In genomic region chr17:76672270-76672851, GRCh38 we compare ENCODE assay signal across 8 cellular contexts. TPM values are rescaled to one million over a fixed set of nuclear protein-coding genes. Genes with fewer than 3 reads are reported as not detected.
DNase-seq lines count a peak whose midpoint lies in the region; ATAC-seq and TF ChIP-seq lines count a peak whose summit lies in the region.

No MANE protein-coding gene starts in this region.

- H3K27me3 ChIP-seq in layer of hippocampus (ENCODE audit: control insufficient read depth, insufficient read depth, low read length) (peaks cover 2% of the 10 kb centered on the region), testis (no peaks in the 10 kb centered on the region)

- CTCF ChIA-PET in activated naive CD4-positive, alpha-beta T cell treated with anti-CD3 and anti-CD28 coated beads, Interleukin-2, amount 10 ng/mL, durations not matched to agents 7 days and 5 days (lab: Charles Lee) = interaction anchor here (1.2 to 2.5 kb wide), 5 partner anchors 9 to 214 kb away, joined by 4 to 13 read pairs (median 6); no protein-coding TSS in a partner anchor

- H3K27ac ChIP-seq in layer of hippocampus (ENCODE audit: low read depth, low read length) (peak overlapping the region; percentile 90), testis (peak overlapping the region; percentile 69 to 76)

- H3K27me3 Mint-ChIP-seq in activated naive CD4-positive, alpha-beta T cell treated with anti-CD3 and anti-CD28 coated beads, Interleukin-2, amount 10 ng/mL, durations not matched to agents 7 days and 5 days = peaks cover 17% of the 10 kb centered on the region
- H3K27me3 Mint-ChIP-seq in activated T-helper 2 cell treated with anti-CD3 and anti-CD28 coated beads, Interferon-gamma antibody, Interleukin-2, Interleukin-4, amounts not matched to agents 10 μg/mL and 5 μg/mL and 100 μg/mL, durations not matched to agents 14 hours and 24 hours and 36 hours (ENCODE audit: low read depth) = no peaks in the 10 kb centered on the region

- intact Hi-C loops in activated T-helper 2 cell treated with anti-CD3 and anti-CD28 coated beads, Interferon-gamma antibody, Interleukin-2, Interleukin-4, amounts not matched to agents 10 μg/mL and 5 μg/mL and 100 μg/mL, durations not matched to agents 14 hours and 24 hours and 36 hours (cut with micrococcal nuclease) = no loop called here
- intact Hi-C loops in testis (cut with DNase I; ENCODE audit: low total_unique reads) = no loop called here

- peaks cover 2% of the 10 kb centered on the region for H3K9me3 Mint-ChIP-seq in activated naive CD4-positive, alpha-beta T cell treated with anti-CD3 and anti-CD28 coated beads, Interleukin-2, amount 10 ng/mL, durations not matched to agents 7 days and 5 days
- peaks cover 8% of the 10 kb centered on the region for H3K9me3 Mint-ChIP-seq in activated T-helper 2 cell treated with anti-CD3 and anti-CD28 coated beads, Interferon-gamma antibody, Interleukin-2, Interleukin-4, amounts not matched to agents 10 μg/mL and 5 μg/mL and 100 μg/mL, durations not matched to agents 14 hours and 24 hours and 36 hours

- peaks cover 11% of the 10 kb centered on the region for H3K4me1 ChIP-seq in testis

- no peak for TF ChIP-seq POLR2A in testis (IDR thresholded peaks at IDR 0.05)

- peaks cover 4% of the 10 kb centered on the region for H3K36me3 Mint-ChIP-seq in activated naive CD4-positive, alpha-beta T cell treated with anti-CD3 and anti-CD28 coated beads, Interleukin-2, amount 10 ng/mL, durations not matched to agents 7 days and 5 days
- H3K36me3 Mint-ChIP-seq in activated T-helper 2 cell treated with anti-CD3 and anti-CD28 coated beads, Interferon-gamma antibody, Interleukin-2, Interleukin-4, amounts not matched to agents 10 μg/mL and 5 μg/mL and 100 μg/mL, durations not matched to agents 14 hours and 24 hours and 36 hours (ENCODE audit: low read depth) = peaks cover 6% of the 10 kb centered on the region

- no peak for TF ChIP-seq CTCF in testis (IDR thresholded peaks at IDR 0.05)

- peak overlapping the region; percentile 46 to 71 for H3K4me3 ChIP-seq in testis

- H3K36me3 ChIP-seq in testis (ENCODE audit: low read depth, missing control alignments) = no peaks in the 10 kb centered on the region

- 44 to 46% methylated on average over 13 of the region's 13 CpGs for WGBS in testis, 2 donors

- no peaks in the 10 kb centered on the region for H3K9me3 ChIP-seq in testis

- H3K27ac Mint-ChIP-seq in activated naive CD4-positive, alpha-beta T cell treated with anti-CD3 and anti-CD28 coated beads, Interleukin-2, amount 10 ng/mL, durations not matched to agents 7 days and 5 days = peak overlapping the region; percentile 95
- peak overlapping the region; percentile 90 for H3K27ac Mint-ChIP-seq in activated T-helper 2 cell treated with anti-CD3 and anti-CD28 coated beads, Interferon-gamma antibody, Interleukin-2, Interleukin-4, amounts not matched to agents 10 μg/mL and 5 μg/mL and 100 μg/mL, durations not matched to agents 14 hours and 24 hours and 36 hours

- no peak for ATAC-seq in HG02840 (IDR thresholded peaks at IDR 0.05; ENCODE audit: low FRiP score, unreplicated experiment)

- peaks cover 40% of the 10 kb centered on the region for H3K4me1 Mint-ChIP-seq in activated naive CD4-positive, alpha-beta T cell treated with anti-CD3 and anti-CD28 coated beads, Interleukin-2, amount 10 ng/mL, durations not matched to agents 7 days and 5 days
- peaks cover 24% of the 10 kb centered on the region for H3K4me1 Mint-ChIP-seq in activated T-helper 2 cell treated with anti-CD3 and anti-CD28 coated beads, Interferon-gamma antibody, Interleukin-2, Interleukin-4, amounts not matched to agents 10 μg/mL and 5 μg/mL and 100 μg/mL, durations not matched to agents 14 hours and 24 hours and 36 hours (ENCODE audit: low read depth)

- DNase-seq in activated naive CD4-positive, alpha-beta T cell treated with anti-CD3 and anti-CD28 coated beads, Interleukin-2, amount 10 ng/mL, durations not matched to agents 7 days and 5 days = no peak
- DNase-seq in activated naive CD4-positive, alpha-beta T cell treated with anti-CD3 and anti-CD28 coated beads, Interleukin-2, amount 50 U/mL, for 16 hours = no peak
- DNase-seq in activated T-helper 2 cell treated with anti-CD3 and anti-CD28 coated beads, Interferon-gamma antibody, Interleukin-2, Interleukin-4, amounts not matched to agents 10 μg/mL and 5 μg/mL and 100 μg/mL, durations not matched to agents 14 hours and 24 hours and 36 hours (ENCODE audit: low spot score) = no peak
- DNase-seq in testis = no peak
- no peak for DNase-seq in dedifferentiated amniotic fluid mesenchymal stem cell (ENCODE audit: extremely low spot score)
- DNase-seq in NCI-H1694 (lab: John Stamatoyannopoulos, UW) = no peak

- peak overlapping the region; percentile 92 for H3K4me3 Mint-ChIP-seq in activated naive CD4-positive, alpha-beta T cell treated with anti-CD3 and anti-CD28 coated beads, Interleukin-2, amount 10 ng/mL, durations not matched to agents 7 days and 5 days
- peak overlapping the region; percentile 91 for H3K4me3 Mint-ChIP-seq in activated T-helper 2 cell treated with anti-CD3 and anti-CD28 coated beads, Interferon-gamma antibody, Interleukin-2, Interleukin-4, amounts not matched to agents 10 μg/mL and 5 μg/mL and 100 μg/mL, durations not matched to agents 14 hours and 24 hours and 36 hours (ENCODE audit: low read depth)

RNA-seq across cellular contexts. Expression of gene ST6GALNAC1, which starts 28.8 kb away (rescaled TPM):
- total RNA-seq in activated T-helper 2 cell treated with anti-CD3 and anti-CD28 coated beads, Interferon-gamma antibody, Interleukin-2, Interleukin-4, amounts not matched to agents 10 μg/mL and 5 μg/mL and 100 μg/mL, durations not matched to agents 14 hours and 24 hours and 36 hours = 0.14 and 0.48 TPM in 2 replicates
- total RNA-seq in testis = 10 to 100 TPM; 20.1 to 20.6 TPM
- 11.9 TPM for polyA plus RNA-seq in testis (ENCODE audit: insufficient read depth, low read depth, low replicate concordance)

RNA-seq across cellular contexts. Expression of gene MXRA7, which starts 38.4 kb away (rescaled TPM):
- 6.6 and 8.5 TPM in 2 replicates for total RNA-seq in activated T-helper 2 cell treated with anti-CD3 and anti-CD28 coated beads, Interferon-gamma antibody, Interleukin-2, Interleukin-4, amounts not matched to agents 10 μg/mL and 5 μg/mL and 100 μg/mL, durations not matched to agents 14 hours and 24 hours and 36 hours
- total RNA-seq in testis = 100 to 1,000 TPM; 217 to 272 TPM
- polyA plus RNA-seq in testis (ENCODE audit: insufficient read depth, low read depth, low replicate concordance) = 253 TPM

RNA-seq across cellular contexts. Expression of gene JMJD6, which starts 54.0 kb away (rescaled TPM):
- 83.5 and 84.9 TPM in 2 replicates for total RNA-seq in activated T-helper 2 cell treated with anti-CD3 and anti-CD28 coated beads, Interferon-gamma antibody, Interleukin-2, Interleukin-4, amounts not matched to agents 10 μg/mL and 5 μg/mL and 100 μg/mL, durations not matched to agents 14 hours and 24 hours and 36 hours
- 10 to 100 TPM; 31.7 to 40.5 TPM for total RNA-seq in testis
- 44.6 TPM for polyA plus RNA-seq in testis (ENCODE audit: insufficient read depth, low read depth, low replicate concordance)

RNA-seq across cellular contexts. Expression of gene METTL23, which starts 54.3 kb away (rescaled TPM):
- total RNA-seq in activated T-helper 2 cell treated with anti-CD3 and anti-CD28 coated beads, Interferon-gamma antibody, Interleukin-2, Interleukin-4, amounts not matched to agents 10 μg/mL and 5 μg/mL and 100 μg/mL, durations not matched to agents 14 hours and 24 hours and 36 hours = 32.1 and 33.2 TPM in 2 replicates
- total RNA-seq in testis = 10 to 100 TPM; 37.5 to 45.3 TPM
- polyA plus RNA-seq in testis (ENCODE audit: insufficient read depth, low read depth, low replicate concordance) = 122 TPM

Comparison
In these comparisons a context has a peak if more than half of its experiments do, and no peak if none do; other contexts are left out.
1. RNA of gene ST6GALNAC1, which starts 28.8 kb away (total RNA-seq): 20.1 to 20.6 TPM in testis; 0.14 to 0.48 TPM in activated T-helper 2 cell treated with anti-CD3 and anti-CD28 coated beads, Interferon-gamma antibody, Interleukin-2, Interleukin-4, amounts not matched to agents 10 μg/mL and 5 μg/mL and 100 μg/mL, durations not matched to agents 14 hours and 24 hours and 36 hours; every median in the first group is over 10 times any median in the second.
2. RNA of gene MXRA7, which starts 38.4 kb away (total RNA-seq): 217 to 272 TPM in testis; 6.6 to 8.5 TPM in activated T-helper 2 cell treated with anti-CD3 and anti-CD28 coated beads, Interferon-gamma antibody, Interleukin-2, Interleukin-4, amounts not matched to agents 10 μg/mL and 5 μg/mL and 100 μg/mL, durations not matched to agents 14 hours and 24 hours and 36 hours; every median in the first group is over 10 times any median in the second.